ENCODE assay signal across 2 cellular contexts in the genomic region with DNA sequence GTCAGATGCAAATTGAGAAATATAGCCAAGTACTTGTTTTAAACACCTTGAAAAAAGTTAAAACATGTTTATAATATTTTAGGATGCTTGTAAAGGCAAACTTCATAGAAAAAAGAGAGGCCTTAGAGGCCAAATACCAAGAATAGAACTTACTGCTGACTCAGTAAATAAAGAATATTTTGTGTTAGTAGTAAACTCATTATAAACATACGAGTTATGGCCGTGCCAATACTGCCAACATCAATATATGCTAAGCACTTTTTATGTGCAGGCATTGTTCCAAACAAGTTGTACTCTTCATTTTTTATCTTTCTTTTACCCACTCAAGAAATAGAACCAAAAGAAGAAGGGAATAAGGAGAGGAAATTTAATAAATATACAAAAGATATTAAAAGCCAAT.
TF ChIP-seq lines count a peak whose summit lies in the region.

No MANE protein-coding gene starts in this region.

TF ChIP-seq in HepG2, 621 proteins besides CTCF, POLR2A, EP300 and RAD21:
- TF ChIP-seq MAFK (conservative IDR thresholded peaks at IDR 0.05 in 1 of 2, IDR thresholded peaks at IDR 0.05 in 1 of 2; ENCODE audit: low read length in 2 of 2), result peak; percentile 66 to 85
- TF ChIP-seq ZKSCAN5 (CRISPR knock-in tag; IDR thresholded peaks at IDR 0.05), result no peak
- TF ChIP-seq MAFF (IDR thresholded peaks at IDR 0.05; ENCODE audit: low read depth, low read length), result peak; percentile 77

TF ChIP-seq in H1, 55 proteins besides CTCF, POLR2A, EP300 and RAD21:
- TF ChIP-seq KDM4A (IDR thresholded peaks at IDR 0.05; ENCODE audit: low read depth, low read length, severe bottlenecking), result no peak
- TF ChIP-seq FOSL1 (IDR thresholded peaks at IDR 0.05; ENCODE audit: insufficient read depth, low read depth, low read length), result no peak
- 0 out of 2 replicates have a peak, but pooled peaks have one; percentile 25 for TF ChIP-seq MAFK (IDR thresholded peaks at IDR 0.05; ENCODE audit: low read depth, low read length)
